Comparison of ENCODE assay signal across 3 cellular contexts in the genomic region with DNA sequence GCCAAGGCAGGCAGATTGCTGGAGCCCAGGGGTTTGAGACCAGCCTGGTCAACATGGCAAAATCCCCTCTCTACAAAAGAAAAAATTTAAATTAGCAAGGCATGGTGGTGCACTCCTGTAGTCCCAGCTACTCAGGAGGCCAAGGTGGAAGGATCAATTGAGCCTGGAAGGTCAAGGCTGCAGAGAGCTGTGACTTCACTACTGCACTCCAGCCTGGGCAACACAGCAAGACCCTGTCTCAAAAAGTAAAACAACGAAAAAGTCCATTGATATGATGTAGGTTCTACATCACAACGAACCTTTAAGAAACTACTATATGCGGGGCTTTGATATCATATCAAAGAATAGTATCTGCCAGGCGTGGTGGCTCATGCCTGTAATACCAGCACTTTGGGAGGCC.
TF ChIP-seq lines count a peak whose summit lies in the region.

No MANE protein-coding gene starts in this region.

TF ChIP-seq in HEK293, 187 proteins besides CTCF, POLR2A, EP300 and RAD21:
- TF ChIP-seq ZNF121 (tag by site-specific recombination; IDR thresholded peaks at IDR 0.05) (peak; percentile 73), ZNF146 (tag by site-specific recombination; IDR thresholded peaks at IDR 0.05) (no peak)

TF ChIP-seq in IMR-90, 13 proteins besides CTCF, POLR2A, EP300 and RAD21:
- TF ChIP-seq, protein P1, sequence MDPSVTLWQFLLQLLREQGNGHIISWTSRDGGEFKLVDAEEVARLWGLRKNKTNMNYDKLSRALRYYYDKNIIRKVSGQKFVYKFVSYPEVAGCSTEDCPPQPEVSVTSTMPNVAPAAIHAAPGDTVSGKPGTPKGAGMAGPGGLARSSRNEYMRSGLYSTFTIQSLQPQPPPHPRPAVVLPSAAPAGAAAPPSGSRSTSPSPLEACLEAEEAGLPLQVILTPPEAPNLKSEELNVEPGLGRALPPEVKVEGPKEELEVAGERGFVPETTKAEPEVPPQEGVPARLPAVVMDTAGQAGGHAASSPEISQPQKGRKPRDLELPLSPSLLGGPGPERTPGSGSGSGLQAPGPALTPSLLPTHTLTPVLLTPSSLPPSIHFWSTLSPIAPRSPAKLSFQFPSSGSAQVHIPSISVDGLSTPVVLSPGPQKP (IDR thresholded peaks at IDR 0.05; ENCODE audit: borderline replicate concordance, low read depth, low read length): no peak
- TF ChIP-seq NFE2L2 (IDR thresholded peaks at IDR 0.05; ENCODE audit: low read depth, low read length): no peak
- no peak for TF ChIP-seq CEBPB (IDR thresholded peaks at IDR 0.05; ENCODE audit: low read depth, low read length)
- no peak for TF ChIP-seq BHLHE40 (IDR thresholded peaks at IDR 0.05; ENCODE audit: low read depth, low read length)
- no peak for TF ChIP-seq MXI1 (IDR thresholded peaks at IDR 0.05; ENCODE audit: borderline replicate concordance, low read depth, low read length)
- no peak for TF ChIP-seq MAFK (IDR thresholded peaks at IDR 0.05; ENCODE audit: low read depth, low read length)
- TF ChIP-seq RFX5 (IDR thresholded peaks at IDR 0.05; ENCODE audit: low read depth, low read length): no peak
- TF ChIP-seq, protein P2, sequence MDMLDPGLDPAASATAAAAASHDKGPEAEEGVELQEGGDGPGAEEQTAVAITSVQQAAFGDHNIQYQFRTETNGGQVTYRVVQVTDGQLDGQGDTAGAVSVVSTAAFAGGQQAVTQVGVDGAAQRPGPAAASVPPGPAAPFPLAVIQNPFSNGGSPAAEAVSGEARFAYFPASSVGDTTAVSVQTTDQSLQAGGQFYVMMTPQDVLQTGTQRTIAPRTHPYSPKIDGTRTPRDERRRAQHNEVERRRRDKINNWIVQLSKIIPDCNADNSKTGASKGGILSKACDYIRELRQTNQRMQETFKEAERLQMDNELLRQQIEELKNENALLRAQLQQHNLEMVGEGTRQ (IDR thresholded peaks at IDR 0.05; ENCODE audit: low read depth, low read length): no peak
- TF ChIP-seq SMC3 (IDR thresholded peaks at IDR 0.05; ENCODE audit: low read depth, low read length): no peak
- TF ChIP-seq MAZ (IDR thresholded peaks at IDR 0.05; ENCODE audit: borderline replicate concordance, low read depth, low read length): no peak
- TF ChIP-seq FOS (IDR thresholded peaks at IDR 0.05; ENCODE audit: low read depth, low read length): no peak
- TF ChIP-seq RCOR1 (IDR thresholded peaks at IDR 0.05; ENCODE audit: insufficient replicate concordance, low read length): no peak
- no peak for TF ChIP-seq CHD1 (IDR thresholded peaks at IDR 0.05; ENCODE audit: low read depth, low read length)

TF ChIP-seq in H1, 55 proteins besides CTCF, POLR2A, EP300 and RAD21:
- TF ChIP-seq BRCA1 (IDR thresholded peaks at IDR 0.05; ENCODE audit: low read depth, low read length): no peak
- no peak for TF ChIP-seq GTF2F1 (IDR thresholded peaks at IDR 0.05; ENCODE audit: borderline replicate concordance, low read depth, low read length)
- TF ChIP-seq, protein P3, sequence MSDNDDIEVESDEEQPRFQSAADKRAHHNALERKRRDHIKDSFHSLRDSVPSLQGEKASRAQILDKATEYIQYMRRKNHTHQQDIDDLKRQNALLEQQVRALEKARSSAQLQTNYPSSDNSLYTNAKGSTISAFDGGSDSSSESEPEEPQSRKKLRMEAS (IDR thresholded peaks at IDR 0.05): no peak
- TF ChIP-seq RFX5 (IDR thresholded peaks at IDR 0.05; ENCODE audit: borderline replicate concordance, low read depth, low read length): no peak
- TF ChIP-seq RBBP5 (IDR thresholded peaks at IDR 0.05; ENCODE audit: borderline replicate concordance, low read depth, low read length): no peak
- TF ChIP-seq, protein P4, sequence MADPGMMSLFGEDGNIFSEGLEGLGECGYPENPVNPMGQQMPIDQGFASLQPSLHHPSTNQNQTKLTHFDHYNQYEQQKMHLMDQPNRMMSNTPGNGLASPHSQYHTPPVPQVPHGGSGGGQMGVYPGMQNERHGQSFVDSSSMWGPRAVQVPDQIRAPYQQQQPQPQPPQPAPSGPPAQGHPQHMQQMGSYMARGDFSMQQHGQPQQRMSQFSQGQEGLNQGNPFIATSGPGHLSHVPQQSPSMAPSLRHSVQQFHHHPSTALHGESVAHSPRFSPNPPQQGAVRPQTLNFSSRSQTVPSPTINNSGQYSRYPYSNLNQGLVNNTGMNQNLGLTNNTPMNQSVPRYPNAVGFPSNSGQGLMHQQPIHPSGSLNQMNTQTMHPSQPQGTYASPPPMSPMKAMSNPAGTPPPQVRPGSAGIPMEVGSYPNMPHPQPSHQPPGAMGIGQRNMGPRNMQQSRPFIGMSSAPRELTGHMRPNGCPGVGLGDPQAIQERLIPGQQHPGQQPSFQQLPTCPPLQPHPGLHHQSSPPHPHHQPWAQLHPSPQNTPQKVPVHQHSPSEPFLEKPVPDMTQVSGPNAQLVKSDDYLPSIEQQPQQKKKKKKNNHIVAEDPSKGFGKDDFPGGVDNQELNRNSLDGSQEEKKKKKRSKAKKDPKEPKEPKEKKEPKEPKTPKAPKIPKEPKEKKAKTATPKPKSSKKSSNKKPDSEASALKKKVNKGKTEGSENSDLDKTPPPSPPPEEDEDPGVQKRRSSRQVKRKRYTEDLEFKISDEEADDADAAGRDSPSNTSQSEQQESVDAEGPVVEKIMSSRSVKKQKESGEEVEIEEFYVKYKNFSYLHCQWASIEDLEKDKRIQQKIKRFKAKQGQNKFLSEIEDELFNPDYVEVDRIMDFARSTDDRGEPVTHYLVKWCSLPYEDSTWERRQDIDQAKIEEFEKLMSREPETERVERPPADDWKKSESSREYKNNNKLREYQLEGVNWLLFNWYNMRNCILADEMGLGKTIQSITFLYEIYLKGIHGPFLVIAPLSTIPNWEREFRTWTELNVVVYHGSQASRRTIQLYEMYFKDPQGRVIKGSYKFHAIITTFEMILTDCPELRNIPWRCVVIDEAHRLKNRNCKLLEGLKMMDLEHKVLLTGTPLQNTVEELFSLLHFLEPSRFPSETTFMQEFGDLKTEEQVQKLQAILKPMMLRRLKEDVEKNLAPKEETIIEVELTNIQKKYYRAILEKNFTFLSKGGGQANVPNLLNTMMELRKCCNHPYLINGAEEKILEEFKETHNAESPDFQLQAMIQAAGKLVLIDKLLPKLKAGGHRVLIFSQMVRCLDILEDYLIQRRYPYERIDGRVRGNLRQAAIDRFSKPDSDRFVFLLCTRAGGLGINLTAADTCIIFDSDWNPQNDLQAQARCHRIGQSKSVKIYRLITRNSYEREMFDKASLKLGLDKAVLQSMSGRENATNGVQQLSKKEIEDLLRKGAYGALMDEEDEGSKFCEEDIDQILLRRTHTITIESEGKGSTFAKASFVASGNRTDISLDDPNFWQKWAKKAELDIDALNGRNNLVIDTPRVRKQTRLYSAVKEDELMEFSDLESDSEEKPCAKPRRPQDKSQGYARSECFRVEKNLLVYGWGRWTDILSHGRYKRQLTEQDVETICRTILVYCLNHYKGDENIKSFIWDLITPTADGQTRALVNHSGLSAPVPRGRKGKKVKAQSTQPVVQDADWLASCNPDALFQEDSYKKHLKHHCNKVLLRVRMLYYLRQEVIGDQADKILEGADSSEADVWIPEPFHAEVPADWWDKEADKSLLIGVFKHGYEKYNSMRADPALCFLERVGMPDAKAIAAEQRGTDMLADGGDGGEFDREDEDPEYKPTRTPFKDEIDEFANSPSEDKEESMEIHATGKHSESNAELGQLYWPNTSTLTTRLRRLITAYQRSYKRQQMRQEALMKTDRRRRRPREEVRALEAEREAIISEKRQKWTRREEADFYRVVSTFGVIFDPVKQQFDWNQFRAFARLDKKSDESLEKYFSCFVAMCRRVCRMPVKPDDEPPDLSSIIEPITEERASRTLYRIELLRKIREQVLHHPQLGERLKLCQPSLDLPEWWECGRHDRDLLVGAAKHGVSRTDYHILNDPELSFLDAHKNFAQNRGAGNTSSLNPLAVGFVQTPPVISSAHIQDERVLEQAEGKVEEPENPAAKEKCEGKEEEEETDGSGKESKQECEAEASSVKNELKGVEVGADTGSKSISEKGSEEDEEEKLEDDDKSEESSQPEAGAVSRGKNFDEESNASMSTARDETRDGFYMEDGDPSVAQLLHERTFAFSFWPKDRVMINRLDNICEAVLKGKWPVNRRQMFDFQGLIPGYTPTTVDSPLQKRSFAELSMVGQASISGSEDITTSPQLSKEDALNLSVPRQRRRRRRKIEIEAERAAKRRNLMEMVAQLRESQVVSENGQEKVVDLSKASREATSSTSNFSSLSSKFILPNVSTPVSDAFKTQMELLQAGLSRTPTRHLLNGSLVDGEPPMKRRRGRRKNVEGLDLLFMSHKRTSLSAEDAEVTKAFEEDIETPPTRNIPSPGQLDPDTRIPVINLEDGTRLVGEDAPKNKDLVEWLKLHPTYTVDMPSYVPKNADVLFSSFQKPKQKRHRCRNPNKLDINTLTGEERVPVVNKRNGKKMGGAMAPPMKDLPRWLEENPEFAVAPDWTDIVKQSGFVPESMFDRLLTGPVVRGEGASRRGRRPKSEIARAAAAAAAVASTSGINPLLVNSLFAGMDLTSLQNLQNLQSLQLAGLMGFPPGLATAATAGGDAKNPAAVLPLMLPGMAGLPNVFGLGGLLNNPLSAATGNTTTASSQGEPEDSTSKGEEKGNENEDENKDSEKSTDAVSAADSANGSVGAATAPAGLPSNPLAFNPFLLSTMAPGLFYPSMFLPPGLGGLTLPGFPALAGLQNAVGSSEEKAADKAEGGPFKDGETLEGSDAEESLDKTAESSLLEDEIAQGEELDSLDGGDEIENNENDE (IDR thresholded peaks at IDR 0.05; ENCODE audit: insufficient replicate concordance, low read length): no peak
- TF ChIP-seq, protein P5, sequence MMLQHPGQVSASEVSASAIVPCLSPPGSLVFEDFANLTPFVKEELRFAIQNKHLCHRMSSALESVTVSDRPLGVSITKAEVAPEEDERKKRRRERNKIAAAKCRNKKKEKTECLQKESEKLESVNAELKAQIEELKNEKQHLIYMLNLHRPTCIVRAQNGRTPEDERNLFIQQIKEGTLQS (IDR thresholded peaks at IDR 0.05; ENCODE audit: insufficient read depth, low read depth, low read length): no peak
- no peak for TF ChIP-seq HDAC2 (IDR thresholded peaks at IDR 0.05; ENCODE audit: borderline replicate concordance in 1 of 2, low read depth in 2 of 2, low read length in 2 of 2)
- no peak for TF ChIP-seq POU5F1 (IDR thresholded peaks at IDR 0.05; ENCODE audit: low read depth, low read length)
- TF ChIP-seq YY1 (IDR thresholded peaks at IDR 0.05; ENCODE audit: low read depth, low read length): no peak
- no peak for TF ChIP-seq KDM4A (IDR thresholded peaks at IDR 0.05; ENCODE audit: low read depth, low read length, severe bottlenecking)
- TF ChIP-seq ASH2L (IDR thresholded peaks at IDR 0.05; ENCODE audit: low read length): no peak
- TF ChIP-seq MAFK (IDR thresholded peaks at IDR 0.05; ENCODE audit: low read depth, low read length): no peak
- TF ChIP-seq PHF8 (conservative IDR thresholded peaks at IDR 0.05; ENCODE audit: low read depth, low read length): no peak
- TF ChIP-seq SIN3A (conservative IDR thresholded peaks at IDR 0.05 in 1 of 2, IDR thresholded peaks at IDR 0.05 in 1 of 2; ENCODE audit: low read depth in 1 of 2, low read length in 2 of 2): no peak
- TF ChIP-seq EGR1 (IDR thresholded peaks at IDR 0.05; ENCODE audit: borderline replicate concordance, low read depth, low read length): no peak
- no peak for TF ChIP-seq CBX8 (IDR thresholded peaks at IDR 0.05; ENCODE audit: borderline replicate concordance, low read depth, low read length)
